ENCODE assay signal across 30 cellular contexts in the genomic region with DNA sequence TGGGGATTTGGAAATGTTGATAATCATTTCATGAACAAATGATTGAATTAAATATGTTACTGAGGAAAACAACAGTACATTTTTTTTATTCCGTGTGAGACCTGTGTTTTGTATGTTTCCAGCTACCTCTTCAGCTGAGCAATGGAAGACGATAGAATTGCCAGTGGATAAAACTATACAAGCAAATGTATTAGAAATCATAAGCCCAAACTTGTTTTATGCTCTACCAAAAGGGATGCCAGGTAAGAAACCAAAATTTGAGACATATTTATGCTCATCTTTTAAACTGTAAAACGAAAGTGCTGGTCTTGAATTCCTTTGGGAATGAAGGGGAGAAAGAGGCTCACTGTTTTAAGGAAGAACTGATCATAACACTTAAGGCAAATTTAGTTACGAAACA. TPM values are rescaled to one million over a fixed set of nuclear protein-coding genes. Genes with fewer than 3 reads are reported as not detected.
"Had no signal": no experiment of that assay in that cellular context is flagged by ENCODE, and none has a peak within 500 bp of the region (broad histone marks: within the 10 kb centered on the region; RNA-seq: fewer than 3 reads in every experiment).

No MANE protein-coding gene starts in this region.

- H3K27me3 ChIP-seq: gastrocnemius medialis, heart right ventricle, left lung had no signal

- H3K4me3 ChIP-seq: coronary artery, dorsolateral prefrontal cortex, esophagus squamous epithelium, gastrocnemius medialis, heart right ventricle, left lung, lower lobe of right lung, mucosa of descending colon had no signal

- FAIRE-seq: endothelial cell of umbilical vein, keratinocyte had no signal

- H3K4me1 Mint-ChIP-seq: naive B cell; naive thymus-derived CD8-positive, alpha-beta T cell had no signal

- H3K9me3 Mint-ChIP-seq: mesothelial cell of epicardium; naive B cell; naive thymus-derived CD8-positive, alpha-beta T cell had no signal

- H3K4me3 Mint-ChIP-seq: mesothelial cell of epicardium; naive B cell; naive thymus-derived CD8-positive, alpha-beta T cell had no signal

- ATAC-seq: esophagus mucosa; gastrocnemius medialis; heart right ventricle; left cardiac atrium; left lung; left ventricle myocardium superior; lower lobe of right lung; mucosa of descending colon; naive thymus-derived CD8-positive, alpha-beta T cell had no signal

- H3K4me1 ChIP-seq: esophagus squamous epithelium, left lung, lower lobe of right lung had no signal

- H3K27ac ChIP-seq: coronary artery, dorsolateral prefrontal cortex, epithelial cell of prostate, esophagus squamous epithelium, gastrocnemius medialis, heart right ventricle, left lung, lower lobe of right lung had no signal

- DNase-seq: dermis blood vessel endothelial cell; dorsolateral prefrontal cortex; effector CD4-positive, alpha-beta T cell; effector memory CD4-positive, alpha-beta T cell; erythroblast; esophagus squamous epithelium; foreskin fibroblast; foreskin melanocyte; gastrocnemius medialis; glutamatergic neuron; head of caudate nucleus; heart right ventricle; hippocampal formation; left cardiac atrium; left lung; left ventricle myocardium superior; lower lobe of right lung; mesenchymal stem cell; mucosa of descending colon; naive B cell; naive thymus-derived CD8-positive, alpha-beta T cell had no signal

- H3K36me3 Mint-ChIP-seq: mesothelial cell of epicardium; naive B cell; naive thymus-derived CD8-positive, alpha-beta T cell had no signal

- H3K36me3 ChIP-seq: esophagus squamous epithelium, gastrocnemius medialis, heart right ventricle, left lung, lower lobe of right lung had no signal

- H3K9me3 ChIP-seq: esophagus squamous epithelium, gastrocnemius medialis, heart right ventricle, left lung, lower lobe of right lung, mucosa of descending colon had no signal

- H3K27ac Mint-ChIP-seq: mesothelial cell of epicardium; naive B cell; naive thymus-derived CD8-positive, alpha-beta T cell had no signal

RNA-seq across cellular contexts. Expression of a gene that starts 17.8 kb away (rescaled TPM):
- total RNA-seq: dermis blood vessel endothelial cell; endothelial cell of umbilical vein; glomerular endothelial cell; left ventricle myocardium superior; lung microvascular endothelial cell; naive thymus-derived CD8-positive, alpha-beta T cell had no signal
- polyA plus RNA-seq: endothelial cell of umbilical vein; naive thymus-derived CD8-positive, alpha-beta T cell had no signal

RNA-seq across cellular contexts. Expression of a gene that starts 42.1 kb away (rescaled TPM):
- total RNA-seq: endothelial cell of umbilical vein, esophagus mucosa, kidney epithelial cell, lung microvascular endothelial cell, mesothelial cell of epicardium had no signal
- polyA plus RNA-seq: endothelial cell of umbilical vein had no signal
